15 cellular contexts compared by ENCODE assay signal in genomic region chr3:3589715-3590130, GRCh38.
A peak's percentile ranks its signal among the peaks of the same experiment; 100 is the strongest.
DNase-seq lines count a peak whose midpoint lies in the region; ATAC-seq and TF ChIP-seq lines count a peak whose summit lies in the region.
"Had no signal": no experiment of that assay in that cellular context is flagged by ENCODE, and none has a peak within 500 bp of the region (broad histone marks: within the 10 kb centered on the region; RNA-seq: fewer than 3 reads in every experiment).

No MANE protein-coding gene starts in this region.

- intact Hi-C loops in left cardiac atrium (cut with DNase I) (no loop called here), lower leg skin (cut with DNase I; ENCODE audit: low total_unique reads) (no loop called here)

- TF ChIP-seq POLR2A in lower leg skin (IDR thresholded peaks at IDR 0.05): no peak

- H3K27me3 Mint-ChIP-seq in immature natural killer cell (ENCODE audit: low read depth in 3 of 3): no peaks in the 10 kb centered on the region
- H3K27me3 Mint-ChIP-seq: activated naive CD8-positive, alpha-beta T cell treated with anti-CD3 and anti-CD28 coated beads, Interleukin-2, amount 50 U/mL, for 24 hours had no signal

- H3K9me3 Mint-ChIP-seq in immature natural killer cell: peaks cover 0 to 7% (median 0%) of the 10 kb centered on the region in 6 donors
- H3K9me3 Mint-ChIP-seq: activated naive CD8-positive, alpha-beta T cell treated with anti-CD3 and anti-CD28 coated beads, Interleukin-2, amount 50 U/mL, for 24 hours had no signal

- H3K27ac Mint-ChIP-seq in immature natural killer cell: peak overlapping the region; percentile 79 to 91 (median 82)
- H3K27ac Mint-ChIP-seq: activated naive CD8-positive, alpha-beta T cell treated with anti-CD3 and anti-CD28 coated beads, Interleukin-2, amount 50 U/mL, for 24 hours had no signal

- 61 to 66% methylated on average over 3 of the region's 3 CpGs for WGBS in lower leg skin, 2 donors

- peak; percentile 76 for ATAC-seq in GM18867 (IDR thresholded peaks at IDR 0.05; ENCODE audit: unreplicated experiment)
- peak; percentile 81 for ATAC-seq in GM21786 (IDR thresholded peaks at IDR 0.05; ENCODE audit: unreplicated experiment)
- peak; percentile 81 for ATAC-seq in HG03378 (IDR thresholded peaks at IDR 0.05; ENCODE audit: unreplicated experiment)
- ATAC-seq in left cardiac atrium: no peak
- ATAC-seq: activated naive CD8-positive, alpha-beta T cell treated with anti-CD3 and anti-CD28 coated beads, Interleukin-2, amount 50 U/mL, for 24 hours; HepG2 had no signal

- peak overlapping the region; percentile 51 to 63 (median 62) for H3K4me3 Mint-ChIP-seq in immature natural killer cell
- H3K4me3 Mint-ChIP-seq: activated naive CD8-positive, alpha-beta T cell treated with anti-CD3 and anti-CD28 coated beads, Interleukin-2, amount 50 U/mL, for 24 hours had no signal

- no peak for TF ChIP-seq CTCF in lower leg skin (IDR thresholded peaks at IDR 0.05)

- DNase-seq in immature natural killer cell (peak; percentile 64 to 72 (median 64)), left cardiac atrium (no peak), lower leg skin (ENCODE audit: low spot score in 2 of 2) (no peak), NCI-H526 (lab: John Stamatoyannopoulos, UW) (no peak), DMS53 (lab: John Stamatoyannopoulos, UW) (no peak)
- DNase-seq: activated naive CD8-positive, alpha-beta T cell treated with anti-CD3 and anti-CD28 coated beads, Interleukin-2, amount 50 U/mL, for 24 hours; COR-L47; HCEC 1CT; RPMI8226; T1000 had no signal

- peaks cover 0 to 7% (median 0%) of the 10 kb centered on the region in 3 donors for H3K36me3 Mint-ChIP-seq in immature natural killer cell

- peaks cover 16 to 20% of the 10 kb centered on the region in 2 donors for H3K4me1 Mint-ChIP-seq in immature natural killer cell
- H3K4me1 Mint-ChIP-seq: activated naive CD8-positive, alpha-beta T cell treated with anti-CD3 and anti-CD28 coated beads, Interleukin-2, amount 50 U/mL, for 24 hours had no signal

- H3K4me3 ChIP-seq in lower leg skin (ENCODE audit: low read depth, poor library complexity, severe bottlenecking): no peak overlapping the region
- H3K4me3 ChIP-seq: coronary artery had no signal

Comparison
In these comparisons a context has a peak if more than half of its experiments do, and no peak if none do; other contexts are left out.
1. ATAC-seq: peak in GM18867 (single experiment), GM21786 (single experiment) and HG03378 (single experiment); none in left cardiac atrium (0 of 2).
2. DNase-seq: peak in immature natural killer cell (3 of 3); none in left cardiac atrium (single experiment), lower leg skin (0 of 2), NCI-H526 (0 of 2) and DMS53 (single experiment).